ENCODE assay signal across 8 cellular contexts in genomic region chr3:161222662-161223061, GRCh38. TPM values are rescaled to one million over a fixed set of nuclear protein-coding genes. Genes with fewer than 3 reads are reported as not detected.
DNase-seq lines count a peak whose midpoint lies in the region; ATAC-seq and TF ChIP-seq lines count a peak whose summit lies in the region.

No MANE protein-coding gene starts in this region.

- peak overlapping the region; percentile 84 for H3K4me2 ChIP-seq in osteoblast (ENCODE audit: insufficient read depth, low read length)

- H4K20me1 ChIP-seq in osteoblast (ENCODE audit: insufficient read depth, low read length) = peaks cover 22% of the 10 kb centered on the region

- no peak for TF ChIP-seq CTCF in osteoblast (IDR thresholded peaks at IDR 0.05; ENCODE audit: extremely low read depth, low read depth, low read length)
- no peak for TF ChIP-seq CTCF in omental fat pad (IDR thresholded peaks at IDR 0.05)

- peaks cover 7% of the 10 kb centered on the region for H3K36me3 ChIP-seq in effector memory CD4-positive, alpha-beta T cell (ENCODE audit: control insufficient read depth, insufficient read depth, low read length)
- H3K36me3 ChIP-seq in osteoblast (ENCODE audit: insufficient read depth, low read length) = peaks cover 23% of the 10 kb centered on the region

- no peaks in the 10 kb centered on the region for H3K9me3 ChIP-seq in effector memory CD4-positive, alpha-beta T cell (ENCODE audit: control insufficient read depth, low read length)
- no peaks in the 10 kb centered on the region for H3K9me3 ChIP-seq in osteoblast (ENCODE audit: low read depth, low read length)

- peaks cover 61% of the 10 kb centered on the region for H3K79me2 ChIP-seq in osteoblast (ENCODE audit: insufficient read depth, low read length)

- H3K27ac ChIP-seq in effector memory CD4-positive, alpha-beta T cell (ENCODE audit: insufficient read depth, low read length, poor library complexity, severe bottlenecking) = no peak overlapping the region
- peak overlapping the region; percentile 90 for H3K27ac ChIP-seq in osteoblast (ENCODE audit: low read depth, low read length)

- TF ChIP-seq POLR2A in GM18505 (IDR thresholded peaks at IDR 0.05; ENCODE audit: borderline replicate concordance, extremely low read depth, insufficient read depth, insufficient read length) = no peak

- no peak overlapping the region for H2AFZ ChIP-seq in osteoblast (ENCODE audit: low read length)

- H3K27me3 ChIP-seq in effector memory CD4-positive, alpha-beta T cell (replicated peaks; ENCODE audit: control insufficient read depth, insufficient read depth, low read length, poor library complexity, severe bottlenecking) = no peaks in the 10 kb centered on the region
- H3K27me3 ChIP-seq in osteoblast (ENCODE audit: insufficient read depth, low read length) = no peaks in the 10 kb centered on the region

- peak overlapping the region; percentile 90 for H3K4me3 ChIP-seq in effector memory CD4-positive, alpha-beta T cell (ENCODE audit: insufficient read depth, low read depth, low read length, poor library complexity, severe bottlenecking)
- peak overlapping the region; percentile 86 for H3K4me3 ChIP-seq in osteoblast (ENCODE audit: insufficient read depth, low read length)

- peaks cover 16% of the 10 kb centered on the region for H3K4me1 ChIP-seq in effector memory CD4-positive, alpha-beta T cell (ENCODE audit: control insufficient read depth, insufficient read depth, low read length, poor library complexity, severe bottlenecking)
- peaks cover 17% of the 10 kb centered on the region for H3K4me1 ChIP-seq in osteoblast (ENCODE audit: insufficient read depth, low read length)

- peak; percentile 27 for DNase-seq in D341Med (ENCODE audit: low spot score)
- DNase-seq in NAMALWA (ENCODE audit: low spot score) = peak; percentile 18
- no peak for DNase-seq in effector memory CD4-positive, alpha-beta T cell
- peak; percentile 56 for DNase-seq in osteoblast (ENCODE audit: insufficient read length, low spot score, missing footprints)
- no peak for DNase-seq in omental fat pad (ENCODE audit: low spot score)
- DNase-seq in LoVo (ENCODE audit: low spot score) = no peak
- DNase-seq in effector CD8-positive, alpha-beta T cell (lab: John Stamatoyannopoulos, UW) = no peak

- ATAC-seq in omental fat pad (ENCODE audit: low FRiP score) (no peak), GM18505 (IDR thresholded peaks at IDR 0.05; ENCODE audit: unreplicated experiment) (no peak)

RNA-seq across cellular contexts. Expression of gene NMD3, which starts 1.6 kb away (rescaled TPM):
- 94.6 and 118 TPM in 2 replicates for total RNA-seq in osteoblast
- 10 to 100 TPM; 40.7 to 55.0 (median 48.3) TPM for total RNA-seq in omental fat pad

Comparison
In these comparisons a context has a peak if more than half of its experiments do, and no peak if none do; other contexts are left out.
1. DNase-seq: peak in D341Med (single experiment), NAMALWA (single experiment) and osteoblast (single experiment); none in effector memory CD4-positive, alpha-beta T cell (0 of 3), omental fat pad (single experiment), LoVo (single experiment) and effector CD8-positive, alpha-beta T cell (single experiment).